In genomic region chr20:43590392-43591303, GRCh38 we compare ENCODE assay signal across 1 cellular context.
TF ChIP-seq lines count a peak whose summit lies in the region.

TSS of gene IFT52 (plus strand) at chr20:43590937. CDS start at chr20:43594699, 3,762 bp downstream.

TF ChIP-seq in HepG2, 621 proteins besides CTCF, POLR2A, EP300 and RAD21 (continued from another document and continues in another):
- TF ChIP-seq TRAFD1 (CRISPR knock-in tag; IDR thresholded peaks at IDR 0.05; ENCODE audit: borderline replicate concordance) = peak; percentile 73; the same call in 1 of the 2 replicates
- TF ChIP-seq KDM5B (CRISPR knock-in tag; IDR thresholded peaks at IDR 0.05; ENCODE audit: borderline replicate concordance) = peak; percentile 99
- TF ChIP-seq MXD3 (CRISPR knock-in tag; IDR thresholded peaks at IDR 0.05) = peak; percentile 95
- peak; percentile 90 for TF ChIP-seq GATAD1 (CRISPR knock-in tag; IDR thresholded peaks at IDR 0.05)
- TF ChIP-seq ZFP82 (CRISPR knock-in tag; IDR thresholded peaks at IDR 0.05; ENCODE audit: borderline replicate concordance) = peak; percentile 90
- TF ChIP-seq BCL3 (CRISPR knock-in tag; IDR thresholded peaks at IDR 0.05) = peak; percentile 94
- TF ChIP-seq SIN3B (IDR thresholded peaks at IDR 0.05; ENCODE audit: low read length) = no peak
- TF ChIP-seq ATF6 (CRISPR knock-in tag; conservative IDR thresholded peaks at IDR 0.05) = 0 out of 2 replicates have a peak, but pooled peaks have one; percentile 31
- TF ChIP-seq RFXANK (CRISPR knock-in tag; IDR thresholded peaks at IDR 0.05) = peak; percentile 75
- TF ChIP-seq HMGXB3 (CRISPR knock-in tag; IDR thresholded peaks at IDR 0.05; ENCODE audit: borderline replicate concordance) = peak; percentile 88; the same call in 1 of the 2 replicates
- peak; percentile 51; the same call in 1 of the 2 replicates for TF ChIP-seq RARA (CRISPR knock-in tag; IDR thresholded peaks at IDR 0.05)
- TF ChIP-seq ZNF761 (CRISPR knock-in tag; conservative IDR thresholded peaks at IDR 0.05) = peak; percentile 78; the same call in 1 of the 2 replicates
- peak; percentile 78; the same call in 1 of the 2 replicates for TF ChIP-seq MIER3 (CRISPR knock-in tag; IDR thresholded peaks at IDR 0.05; ENCODE audit: borderline replicate concordance)
- 0 out of 2 replicates have a peak, but pooled peaks have one; percentile 83 for TF ChIP-seq CREBL2 (CRISPR knock-in tag; IDR thresholded peaks at IDR 0.05; ENCODE audit: borderline replicate concordance)
- TF ChIP-seq HNF4A (CRISPR knock-in tag; IDR thresholded peaks at IDR 0.05) = 0 out of 2 replicates have a peak, but pooled peaks have one; percentile 24
- TF ChIP-seq THAP9 (CRISPR knock-in tag; IDR thresholded peaks at IDR 0.05; ENCODE audit: borderline replicate concordance) = peak; percentile 83
- TF ChIP-seq REL (CRISPR knock-in tag; conservative IDR thresholded peaks at IDR 0.05) = peak; percentile 96
- TF ChIP-seq SKI (IDR thresholded peaks at IDR 0.05; ENCODE audit: partially characterized antibody) = peak; percentile 61
- TF ChIP-seq ZNF570 (CRISPR knock-in tag; IDR thresholded peaks at IDR 0.05; ENCODE audit: borderline replicate concordance) = 0 out of 2 replicates have a peak, but pooled peaks have one; percentile 55
- TF ChIP-seq JARID2 (CRISPR knock-in tag; IDR thresholded peaks at IDR 0.05; ENCODE audit: insufficient replicate concordance) = no peak
- peak; percentile 70 for TF ChIP-seq FOSL2 (CRISPR knock-in tag; IDR thresholded peaks at IDR 0.05)
- no peak for TF ChIP-seq KAT7 (CRISPR knock-in tag; IDR thresholded peaks at IDR 0.05; ENCODE audit: borderline replicate concordance)
- TF ChIP-seq ATM (IDR thresholded peaks at IDR 0.05; ENCODE audit: borderline replicate concordance) = no peak
- peak; percentile 97 for TF ChIP-seq ZNF501 (CRISPR knock-in tag; IDR thresholded peaks at IDR 0.05)
- TF ChIP-seq ZNF446 (CRISPR knock-in tag; IDR thresholded peaks at IDR 0.05) = no peak
- TF ChIP-seq ZNF775 (CRISPR knock-in tag; IDR thresholded peaks at IDR 0.05; ENCODE audit: borderline replicate concordance) = 0 out of 2 replicates have a peak, but pooled peaks have one; percentile 15
- TF ChIP-seq ZBTB37 (CRISPR knock-in tag; IDR thresholded peaks at IDR 0.05) = peak; percentile 65; the same call in 1 of the 2 replicates
- peak in 1 of 2 experiments; percentile 67; a peak in 2 of 4 replicates for TF ChIP-seq KLF16 (CRISPR knock-in tag; IDR thresholded peaks at IDR 0.05)
- peak; percentile 86 for TF ChIP-seq KDM5A (IDR thresholded peaks at IDR 0.05; ENCODE audit: borderline replicate concordance, low read length)
- peak; percentile 82 for TF ChIP-seq AHR (CRISPR knock-in tag; IDR thresholded peaks at IDR 0.05)
- peak; percentile 80; the same call in 1 of the 2 replicates for TF ChIP-seq PRDM4 (CRISPR knock-in tag; IDR thresholded peaks at IDR 0.05; ENCODE audit: borderline replicate concordance)
- TF ChIP-seq SIX4 (CRISPR knock-in tag; IDR thresholded peaks at IDR 0.05) = peak; percentile 76; the same call in 1 of the 2 replicates
- TF ChIP-seq ZNF547 (CRISPR knock-in tag; IDR thresholded peaks at IDR 0.05) = peak; percentile 94
- no peak for TF ChIP-seq PRMT3 (CRISPR knock-in tag; IDR thresholded peaks at IDR 0.05; ENCODE audit: borderline replicate concordance, low read depth)
- peak; percentile 71; the same call in 1 of the 2 replicates for TF ChIP-seq TBP (CRISPR knock-in tag; IDR thresholded peaks at IDR 0.05)
- peak; percentile 95 for TF ChIP-seq MXD1 (CRISPR knock-in tag; IDR thresholded peaks at IDR 0.05)
- TF ChIP-seq NRL (CRISPR knock-in tag; IDR thresholded peaks at IDR 0.05; ENCODE audit: borderline replicate concordance) = peak; percentile 85; the same call in 1 of the 2 replicates
